10 cellular contexts compared by ENCODE assay signal in the genomic region with DNA sequence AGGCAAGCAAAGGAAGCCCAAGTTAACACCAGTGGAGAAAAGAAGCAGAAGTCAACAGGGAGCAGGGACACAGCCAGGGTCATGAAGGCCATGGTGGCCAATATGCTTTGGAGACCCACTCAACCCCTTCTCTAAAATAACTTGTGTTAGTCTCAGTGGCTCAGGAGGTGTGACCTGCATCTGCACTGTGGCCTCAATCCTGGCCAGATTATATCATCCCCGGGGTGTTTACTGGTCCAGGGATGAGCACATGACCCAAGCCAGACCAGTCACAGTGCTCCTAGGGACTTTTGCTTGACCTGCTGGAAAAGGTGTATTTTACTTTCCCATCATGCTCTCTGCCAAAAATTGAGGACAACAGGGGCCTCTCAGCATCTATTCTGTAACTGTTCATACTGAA.
A peak's percentile ranks its signal among the peaks of the same experiment; 100 is the strongest.
DNase-seq lines count a peak whose midpoint lies in the region; ATAC-seq and TF ChIP-seq lines count a peak whose summit lies in the region.
"Had no signal": no experiment of that assay in that cellular context is flagged by ENCODE, and none has a peak within 500 bp of the region (broad histone marks: within the 10 kb centered on the region; RNA-seq: fewer than 3 reads in every experiment).

No MANE protein-coding gene starts in this region.

- H3K4me2 ChIP-seq in HCT116 (ENCODE audit: low read length): peak overlapping the region; percentile 71
- H3K4me2 ChIP-seq in mesenchymal stem cell (ENCODE audit: low read length, poor library complexity, severe bottlenecking): no peak overlapping the region
- H3K4me2 ChIP-seq: BLaER1 had no signal

- H3K9me3 ChIP-seq in HCT116 (ENCODE audit: control insufficient read depth in 1 of 2, insufficient read depth in 1 of 2, low read depth in 1 of 2, low read length in 2 of 2) (no peaks in the 10 kb centered on the region), MG63 (no peaks in the 10 kb centered on the region), mesenchymal stem cell (ENCODE audit: control insufficient read depth, low read length) (no peaks in the 10 kb centered on the region)
- H3K9me3 ChIP-seq: BLaER1 had no signal

- peaks cover 13% of the 10 kb centered on the region for H3K79me1 ChIP-seq in mesenchymal stem cell (replicated peaks; ENCODE audit: low read length, poor library complexity, severe bottlenecking)

- peak overlapping the region; percentile 49 to 74 for H3K4ac ChIP-seq in mesenchymal stem cell (ENCODE audit: low read depth in 1 of 2, low read length in 2 of 2)

- no peaks in the 10 kb centered on the region for H3K9me2 ChIP-seq in HCT116 (ENCODE audit: insufficient read depth)

- no peak overlapping the region for H3K14ac ChIP-seq in mesenchymal stem cell (ENCODE audit: low read length in 2 of 2)

- TF ChIP-seq CTCF in GM12865 (IDR thresholded peaks at IDR 0.05; ENCODE audit: insufficient read depth, low read depth, low read length, missing control alignments) (no peak), HCT116 (IDR thresholded peaks at IDR 0.05 in 2 of 3, conservative IDR thresholded peaks at IDR 0.05 in 1 of 3; ENCODE audit: borderline replicate concordance in 1 of 3, insufficient read depth in 1 of 3, low read depth in 2 of 3, low read length in 2 of 3) (no peak)

- peak overlapping the region; percentile 3 for H2AK5ac ChIP-seq in mesenchymal stem cell (ENCODE audit: low read length, severe bottlenecking)

- ATAC-seq in HCT116: peak; percentile 51
- no peak for ATAC-seq in left colon

- H3K4me1 ChIP-seq in HCT116 (ENCODE audit: control insufficient read depth in 1 of 2, insufficient read depth in 2 of 2, low read length in 2 of 2) (peaks cover 15 to 25% of the 10 kb centered on the region in 2 experiments), mesenchymal stem cell (ENCODE audit: control insufficient read depth, insufficient read depth, low read depth, low read length) (peaks cover 19% of the 10 kb centered on the region)
- H3K4me1 ChIP-seq: BLaER1 had no signal

- RAD21 ChIA-PET in HCT116 (lab: Charles Lee; ENCODE audit: low non-redundant PET in 1 of 2, low total read pairs in 2 of 2, uncharacterized antibody in 2 of 2, unreplicated experiment in 2 of 2): no interaction called here

- H2BK12ac ChIP-seq in mesenchymal stem cell (ENCODE audit: low read length in 2 of 2): peak overlapping the region; percentile 29 to 75

- H3K27me3 ChIP-seq in HCT116 (ENCODE audit: insufficient read depth, low read length) (no peaks in the 10 kb centered on the region), MG63 (no peaks in the 10 kb centered on the region), mesenchymal stem cell (ENCODE audit: control insufficient read depth in 1 of 2, insufficient read depth in 1 of 2, low read length in 2 of 2) (no peaks in the 10 kb centered on the region)
- H3K27me3 ChIP-seq: BLaER1 had no signal

- no peak overlapping the region for H4K91ac ChIP-seq in mesenchymal stem cell (ENCODE audit: low read length)

- no peak overlapping the region for H2AFZ ChIP-seq in HCT116 (ENCODE audit: low read depth, low read length, poor library complexity, severe bottlenecking)
- no peak overlapping the region for H2AFZ ChIP-seq in mesenchymal stem cell (ENCODE audit: low read depth, low read length)

- 91% methylated on average over 1 of the region's 1 CpG for WGBS in mesenchymal stem cell

- H3K23ac ChIP-seq in mesenchymal stem cell (ENCODE audit: low read length in 2 of 2): no peak overlapping the region

- no peak for TF ChIP-seq RAD21 in HCT116 (IDR thresholded peaks at IDR 0.05; ENCODE audit: low read depth)

- CTCF ChIA-PET in HCT116 (lab: Charles Lee): interaction anchor here (1.2 kb wide), 1 partner anchor 16 kb away, joined by 3 read pairs; no protein-coding TSS in a partner anchor

- DNase-seq in GM12865 (ENCODE audit: low read depth): peak; percentile 23
- DNase-seq in HCT116 (ENCODE audit: low read depth, low spot score): no peak
- DNase-seq in MG63: peak; percentile 37
- no peak for DNase-seq in mesenchymal stem cell
- DNase-seq in GDM1 (lab: John Stamatoyannopoulos, UW): no peak
- no peak for DNase-seq in left colon
- no peak for DNase-seq in activated CD4-positive, CD25-positive, alpha-beta regulatory T cell treated with anti-CD3 and anti-CD28 coated beads, Interleukin-2, amount 50 U/mL, for 72 hours
- no peak for DNase-seq in KG1 (lab: John Stamatoyannopoulos, UW)
- DNase-seq: OCI-M1 had no signal

- intact Hi-C loops in HCT116 (cut with micrococcal nuclease): no loop called here
- intact Hi-C loops in left colon (cut with DNase I, micrococcal nuclease): no loop called here

- TF ChIP-seq POLR2A in HCT116 (IDR thresholded peaks at IDR 0.05; ENCODE audit: borderline replicate concordance, extremely low read depth, insufficient read depth, insufficient read length): no peak

- H4K20me1 ChIP-seq in HCT116 (ENCODE audit: insufficient read depth): no peaks in the 10 kb centered on the region
- H4K20me1 ChIP-seq: BLaER1 had no signal

- no peak overlapping the region for H3K4me3 ChIP-seq in GM12865 (ENCODE audit: low read depth, low read length)
- H3K4me3 ChIP-seq in HCT116 (replicated peaks in 1 of 2; ENCODE audit: low read depth in 1 of 2, low read length in 2 of 2): peak overlapping the region in 1 of 2 experiments; percentile 24; a peak in 1 of 4 replicates
- H3K4me3 ChIP-seq in MG63: no peak overlapping the region
- H3K4me3 ChIP-seq in mesenchymal stem cell (ENCODE audit: insufficient read depth in 1 of 2, low read depth in 1 of 2, low read length in 2 of 2): peak overlapping the region in 1 of 2 experiments; percentile 15
- H3K4me3 ChIP-seq: BLaER1 had no signal

- H3K27ac ChIP-seq in HCT116 (ENCODE audit: low read depth, low read length): peak overlapping the region; percentile 62
- peak overlapping the region; percentile 93 for H3K27ac ChIP-seq in mesenchymal stem cell (ENCODE audit: low read length, poor library complexity, severe bottlenecking)
- H3K27ac ChIP-seq: BLaER1 had no signal

- BruUV-seq in HCT116 (replicated peaks; lab: Mats Ljungman, UMichigan): no TSS peak

- POLR2A ChIA-PET in HCT116 (lab: Charles Lee): no interaction called here

- H3K36me3 ChIP-seq in HCT116 (ENCODE audit: control insufficient read depth in 1 of 2, insufficient read depth in 2 of 2, low read length in 2 of 2) (no peaks in the 10 kb centered on the region), MG63 (peaks cover 74% of the 10 kb centered on the region), mesenchymal stem cell (ENCODE audit: control insufficient read depth in 1 of 2, insufficient read depth in 2 of 2, low read depth in 1 of 2, low read length in 2 of 2) (peaks cover 12 to 49% of the 10 kb centered on the region in 2 experiments)
- H3K36me3 ChIP-seq: BLaER1 had no signal

- peak overlapping the region; percentile 96 to 99 for H3K18ac ChIP-seq in mesenchymal stem cell (ENCODE audit: low read depth in 1 of 2, low read length in 2 of 2)

- no peak overlapping the region for H2BK5ac ChIP-seq in mesenchymal stem cell (ENCODE audit: low read depth, low read length, poor library complexity, severe bottlenecking)

- peak overlapping the region; percentile 29 for H4K8ac ChIP-seq in mesenchymal stem cell (ENCODE audit: low read length)

- H2BK120ac ChIP-seq in mesenchymal stem cell (ENCODE audit: low read depth, low read length): no peak overlapping the region

- H3K9ac ChIP-seq in HCT116 (ENCODE audit: low read length) (peak overlapping the region; percentile 33), mesenchymal stem cell (ENCODE audit: low read length) (peak overlapping the region; percentile 93)
- H3K9ac ChIP-seq: BLaER1 had no signal

- H2BK15ac ChIP-seq in mesenchymal stem cell (ENCODE audit: low read depth, poor library complexity, severe bottlenecking): no peak overlapping the region

- no peaks in the 10 kb centered on the region for H3K79me2 ChIP-seq in HCT116 (ENCODE audit: insufficient read depth, low read length)

TF ChIP-seq in HCT116, 20 proteins besides CTCF, POLR2A, EP300 and RAD21:
- TF ChIP-seq ZNF274 (IDR thresholded peaks at IDR 0.05; ENCODE audit: low read depth, low read length) (no peak), SIN3A (IDR thresholded peaks at IDR 0.05; ENCODE audit: low read depth) (no peak)

Comparison
In these comparisons a context has a peak if more than half of its experiments do, and no peak if none do; other contexts are left out.
1. DNase-seq: peak in GM12865 (single experiment) and MG63 (single experiment); none in HCT116 (single experiment), mesenchymal stem cell (single experiment), GDM1 (single experiment), left colon (0 of 2), activated CD4-positive, CD25-positive, alpha-beta regulatory T cell treated with anti-CD3 and anti-CD28 coated beads, Interleukin-2, amount 50 U/mL, for 72 hours (single experiment) and KG1 (single experiment).